ENCODE assay signal across 31 cellular contexts in the genomic region with DNA sequence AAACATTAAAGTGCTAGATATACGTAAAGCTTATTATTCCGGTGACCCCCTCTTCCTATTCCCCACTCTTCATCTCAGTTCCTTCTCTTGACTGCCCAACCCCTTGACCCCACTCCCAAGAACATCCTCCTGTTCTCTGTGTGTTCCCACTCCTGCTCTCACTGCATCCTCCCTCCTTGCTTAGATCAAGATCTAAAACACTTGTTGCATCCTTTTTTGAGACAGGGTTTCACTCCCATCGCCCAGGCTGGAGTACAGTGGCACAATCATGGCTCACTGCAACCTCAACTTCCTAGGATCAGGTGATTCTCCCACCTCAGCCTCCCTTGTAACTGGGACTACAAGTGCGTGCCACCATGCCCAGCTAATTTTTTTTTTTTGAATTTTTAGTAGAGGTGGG. TPM values are rescaled to one million over a fixed set of nuclear protein-coding genes. Genes with fewer than 3 reads are reported as not detected.
DNase-seq lines count a peak whose midpoint lies in the region; ATAC-seq and TF ChIP-seq lines count a peak whose summit lies in the region.
"Had no signal": no experiment of that assay in that cellular context is flagged by ENCODE, and none has a peak within 500 bp of the region (broad histone marks: within the 10 kb centered on the region; RNA-seq: fewer than 3 reads in every experiment).

No MANE protein-coding gene starts in this region.

- TF ChIP-seq CTCF in fibroblast of lung (conservative IDR thresholded peaks at IDR 0.05 in 1 of 2, IDR thresholded peaks at IDR 0.05 in 1 of 2; ENCODE audit: low read depth in 1 of 2, low read length in 2 of 2): no peak

- no peaks in the 10 kb centered on the region for H3K27me3 ChIP-seq in CD4-positive, CD25-positive, alpha-beta regulatory T cell (ENCODE audit: control insufficient read depth, insufficient read depth, low read length)
- H3K27me3 ChIP-seq in fibroblast of lung (ENCODE audit: control insufficient read depth, insufficient read depth, low read length) (no peaks in the 10 kb centered on the region), subcutaneous abdominal adipose tissue (ENCODE audit: control insufficient read depth in 5 of 5, insufficient read depth in 4 of 5, low read length in 5 of 5) (no peaks in the 10 kb centered on the region)
- H3K27me3 ChIP-seq: breast epithelium, upper lobe of right lung had no signal

- H3K4me3 Mint-ChIP-seq in CD4-positive, CD25-positive, alpha-beta regulatory T cell: peak overlapping the region in 3 of 4 donors; percentile 46 to 68 (median 52)
- H3K4me3 Mint-ChIP-seq in T-cell: no peak overlapping the region
- H3K4me3 Mint-ChIP-seq: activated naive CD8-positive, alpha-beta T cell treated with anti-CD3 and anti-CD28 coated beads for 36 hours; T-helper 1 cell treated with Interleukin-12 subunit alpha and Interleukin-12 subunit beta and Interleukin-4 antibody, amounts not matched to agents 30 μg/mL and 1 μg/mL, for 36 hours had no signal

- no peaks in the 10 kb centered on the region for H4K20me1 ChIP-seq in fibroblast of lung (ENCODE audit: control insufficient read depth, extremely low read depth, insufficient read depth, low read length)

- H3K4me1 ChIP-seq in CD4-positive, CD25-positive, alpha-beta regulatory T cell (ENCODE audit: control insufficient read depth, insufficient read depth, low read length, poor library complexity, severe bottlenecking): peaks cover 61% of the 10 kb centered on the region
- H3K4me1 ChIP-seq in fibroblast of lung (ENCODE audit: control insufficient read depth, extremely low read depth, insufficient read depth, low read length) (peaks cover 43% of the 10 kb centered on the region), subcutaneous abdominal adipose tissue (ENCODE audit: control insufficient read depth in 5 of 5, insufficient read depth in 5 of 5, low read length in 5 of 5) (peaks cover 23 to 92% (median 68%) of the 10 kb centered on the region in 5 donors)
- H3K4me1 ChIP-seq: Caco-2 had no signal

- H3K79me2 ChIP-seq in fibroblast of lung (ENCODE audit: control insufficient read depth, insufficient read depth, low read length): peaks cover 99% of the 10 kb centered on the region

- no peak for ATAC-seq in CD4-positive, CD25-positive, alpha-beta regulatory T cell (ENCODE audit: low read depth in 2 of 2)
- ATAC-seq in T-cell (replicated peaks in 1 of 4): no peak
- ATAC-seq: HepG2, upper lobe of right lung had no signal

- peaks cover 21 to 98% (median 69%) of the 10 kb centered on the region in 4 donors for H3K4me1 Mint-ChIP-seq in CD4-positive, CD25-positive, alpha-beta regulatory T cell
- peaks cover 68 to 89% (median 86%) of the 10 kb centered on the region in 3 donors for H3K4me1 Mint-ChIP-seq in T-cell

- POLR2A ChIA-PET in T-cell (lab: Charles Lee): interaction anchor here (0.6 to 1.3 kb wide), 3 partner anchors 8 to 14 kb away, joined by 3 to 8 read pairs (median 6); a partner anchor contains a TSS

- no peak for DNase-seq in CD4-positive, CD25-positive, alpha-beta regulatory T cell
- no peak for DNase-seq in T-cell
- no peak for DNase-seq in fibroblast of lung (ENCODE audit: low read depth in 2 of 2)
- DNase-seq in OCI-M2 (lab: John Stamatoyannopoulos, UW; ENCODE audit: unreplicated experiment): no peak
- no peak for DNase-seq in D341Med (ENCODE audit: low spot score)
- no peak for DNase-seq in effector CD8-positive, alpha-beta T cell (lab: John Stamatoyannopoulos, UW)
- DNase-seq: activated CD4-positive, alpha-beta T cell treated with anti-CD3 and anti-CD28 coated beads, Interleukin-2, amount 50 U/mL, for 48 hours; activated effector memory CD4-positive, alpha-beta T cell treated with anti-CD3 and anti-CD28 coated beads, Interleukin-2, amount 50 U/mL, for 16 hours; activated naive CD8-positive, alpha-beta T cell treated with anti-CD3 and anti-CD28 coated beads for 36 hours; AML-193; anterior cingulate cortex; Caco-2; DMS79; GF-D8; HCEC 1CT; islet precursor cell; left ventricle myocardium inferior; mesendoderm; MM.1S; NCI-H2029 treated with DMSO at 0.1 percent for 48 hours; NCI-H524 treated with DMSO at 0.1 percent for 48 hours; PC-9; stimulated activated CD4-positive, alpha-beta T cell treated with anti-CD3 and anti-CD28 coated beads, Interleukin-2, amount 100 ng/mL, for 24 hours; stimulated activated CD8-positive, alpha-beta memory T cell treated with anti-CD3 and anti-CD28 coated beads, Interleukin-4, amount 100 ng/mL, for 48 hours; upper lobe of right lung had no signal

- peaks cover 0 to 2% (median 0%) of the 10 kb centered on the region in 7 donors for H3K9me3 Mint-ChIP-seq in CD4-positive, CD25-positive, alpha-beta regulatory T cell
- no peaks in the 10 kb centered on the region for H3K9me3 Mint-ChIP-seq in T-cell
- H3K9me3 Mint-ChIP-seq: activated naive CD8-positive, alpha-beta T cell treated with anti-CD3 and anti-CD28 coated beads for 36 hours; T-helper 1 cell treated with Interleukin-12 subunit alpha and Interleukin-12 subunit beta and Interleukin-4 antibody, amounts not matched to agents 30 μg/mL and 1 μg/mL, for 36 hours had no signal

- H2AFZ ChIP-seq in fibroblast of lung (ENCODE audit: low read length): no peak overlapping the region
- H2AFZ ChIP-seq: PC-9 had no signal

- peak overlapping the region; percentile 38 to 91 (median 83) for H3K27ac Mint-ChIP-seq in CD4-positive, CD25-positive, alpha-beta regulatory T cell
- peak overlapping the region; percentile 34 to 40 for H3K27ac Mint-ChIP-seq in T-cell
- H3K27ac Mint-ChIP-seq: activated naive CD8-positive, alpha-beta T cell treated with anti-CD3 and anti-CD28 coated beads for 36 hours; T-helper 1 cell treated with Interleukin-12 subunit alpha and Interleukin-12 subunit beta and Interleukin-4 antibody, amounts not matched to agents 30 μg/mL and 1 μg/mL, for 36 hours had no signal

- peaks cover 54% of the 10 kb centered on the region for H3K36me3 ChIP-seq in CD4-positive, CD25-positive, alpha-beta regulatory T cell (ENCODE audit: control insufficient read depth, insufficient read depth, low read length)
- H3K36me3 ChIP-seq in fibroblast of lung (ENCODE audit: control insufficient read depth, insufficient read depth, low read length) (peaks cover 7% of the 10 kb centered on the region), subcutaneous abdominal adipose tissue (ENCODE audit: control insufficient read depth in 5 of 5, insufficient read depth in 5 of 5, low read length in 5 of 5) (peaks cover 3 to 41% (median 28%) of the 10 kb centered on the region in 5 donors)
- H3K36me3 ChIP-seq: breast epithelium, upper lobe of right lung had no signal

- peak overlapping the region; percentile 2 for H3K4me2 ChIP-seq in fibroblast of lung (ENCODE audit: extremely low read depth, insufficient read depth, low read length)
- H3K4me2 ChIP-seq: PC-9 had no signal

- peaks cover 53% of the 10 kb centered on the region for H3K36me3 Mint-ChIP-seq in CD4-positive, CD25-positive, alpha-beta regulatory T cell
- peaks cover 30% of the 10 kb centered on the region for H3K36me3 Mint-ChIP-seq in T-cell
- H3K36me3 Mint-ChIP-seq: activated naive CD8-positive, alpha-beta T cell treated with anti-CD3 and anti-CD28 coated beads for 36 hours had no signal

- H3K27me3 Mint-ChIP-seq in CD4-positive, CD25-positive, alpha-beta regulatory T cell: no peaks in the 10 kb centered on the region
- H3K27me3 Mint-ChIP-seq in T-cell: no peaks in the 10 kb centered on the region
- H3K27me3 Mint-ChIP-seq: activated naive CD8-positive, alpha-beta T cell treated with anti-CD3 and anti-CD28 coated beads for 36 hours had no signal

- H3K9me3 ChIP-seq in CD4-positive, CD25-positive, alpha-beta regulatory T cell (ENCODE audit: control insufficient read depth in 2 of 2, low read length in 2 of 2): no peaks in the 10 kb centered on the region
- no peaks in the 10 kb centered on the region for H3K9me3 ChIP-seq in fibroblast of lung (ENCODE audit: control insufficient read depth, insufficient read depth, low read depth, low read length)
- H3K9me3 ChIP-seq in subcutaneous abdominal adipose tissue (ENCODE audit: control insufficient read depth in 5 of 5, low read length in 5 of 5): no peaks in the 10 kb centered on the region
- H3K9me3 ChIP-seq: breast epithelium, Caco-2, left ventricle myocardium inferior, upper lobe of right lung had no signal

- no peak overlapping the region for H3K4me3 ChIP-seq in CD4-positive, CD25-positive, alpha-beta regulatory T cell (ENCODE audit: low read depth, low read length)
- H3K4me3 ChIP-seq in fibroblast of lung (replicated peaks in 1 of 4; ENCODE audit: control extremely low read depth in 1 of 4, insufficient read depth in 1 of 4, low read depth in 3 of 4, low read length in 4 of 4) (no peak overlapping the region), subcutaneous abdominal adipose tissue (ENCODE audit: low read depth in 1 of 5, low read length in 5 of 5) (no peak overlapping the region)
- H3K4me3 ChIP-seq: breast epithelium, left ventricle myocardium inferior, PC-9, SK-N-MC, upper lobe of right lung had no signal

- CTCF ChIA-PET in T-cell (lab: Charles Lee): interaction anchor here in 1 of 2 donors (0.8 to 1.1 kb wide), 2 partner anchors 13 to 14 kb away, joined by 3 to 4 read pairs; a partner anchor contains a TSS

- no peak overlapping the region for H3K27ac ChIP-seq in CD4-positive, CD25-positive, alpha-beta regulatory T cell (ENCODE audit: insufficient read depth, low read length, poor library complexity, severe bottlenecking)
- no peak overlapping the region for H3K27ac ChIP-seq in fibroblast of lung (ENCODE audit: insufficient read depth, low read length)
- peak overlapping the region; percentile 93 for H3K27ac ChIP-seq in subcutaneous abdominal adipose tissue (ENCODE audit: low read depth, low read length)
- H3K27ac ChIP-seq: epithelial cell of prostate, PC-9, SK-N-MC, upper lobe of right lung had no signal

- H3K9ac ChIP-seq in fibroblast of lung (ENCODE audit: insufficient read depth, low read length): no peak overlapping the region
- no peak overlapping the region for H3K9ac ChIP-seq in subcutaneous abdominal adipose tissue (ENCODE audit: low read length in 5 of 5)

RNA-seq across cellular contexts. Expression of a gene that starts 13.5 kb away (rescaled TPM):
- 149 TPM for total RNA-seq in CD4-positive, CD25-positive, alpha-beta regulatory T cell
- 10 to 100 TPM; 25.8 to 39.6 (median 31.7) TPM for polyA plus RNA-seq in CD4-positive, CD25-positive, alpha-beta regulatory T cell
- total RNA-seq in T-cell (10 to 100 TPM; 45.5 to 93.1 (median 84.9) TPM), fibroblast of lung (143 and 302 TPM in 2 replicates)
- polyA plus RNA-seq in fibroblast of lung: 265 and 328 TPM in 2 replicates
- 168 and 218 TPM in 2 replicates for polyA plus RNA-seq in fibroblast of lung (2012)
- polyA minus RNA-seq in fibroblast of lung (ENCODE audit: low replicate concordance): 583 and 648 TPM in 2 replicates

Comparison
In these comparisons a context has a peak if more than half of its experiments do, and no peak if none do; other contexts are left out.
1. H3K4me3 Mint-ChIP-seq: peak in CD4-positive, CD25-positive, alpha-beta regulatory T cell (3 of 4); none in T-cell (0 of 3).